Comparison of ENCODE assay signal across 1 cellular context in genomic region chrX:55866779-55867178, GRCh38.
TF ChIP-seq lines count a peak whose summit lies in the region.

No MANE protein-coding gene starts in this region.

TF ChIP-seq in GM12878, 131 proteins besides CTCF, POLR2A, EP300 and RAD21:
- TF ChIP-seq ZBTB4 (CRISPR knock-in tag; IDR thresholded peaks at IDR 0.05) (peak; percentile 84), ZNF687 (IDR thresholded peaks at IDR 0.05) (peak; percentile 83; the same call in 1 of the 2 replicates), PRDM15 (CRISPR knock-in tag; IDR thresholded peaks at IDR 0.05) (0 out of 2 replicates have a peak, but pooled peaks have one; percentile 5), ZNF592 (IDR thresholded peaks at IDR 0.05) (peak; percentile 98)
